ENCODE assay signal across 8 cellular contexts in genomic region chr12:115752913-115753726, GRCh38.
DNase-seq lines count a peak whose midpoint lies in the region; ATAC-seq and TF ChIP-seq lines count a peak whose summit lies in the region.

No MANE protein-coding gene starts in this region.

- peak; percentile 90 for TF ChIP-seq RAD21 in HCT116 (IDR thresholded peaks at IDR 0.05; ENCODE audit: low read depth)

- H3K4me2 ChIP-seq in HCT116 (ENCODE audit: low read length): no peak overlapping the region

- ATAC-seq in HCT116 (peak; percentile 98), HG03457 (IDR thresholded peaks at IDR 0.05; ENCODE audit: unreplicated experiment) (no peak)

- in situ Hi-C loops in transverse colon (cut with MboI; ENCODE audit: low pct_ligation_motif_present in 1 of 4, low pct_unique_long_range_greater_than_20kb in 1 of 4, low sequenced_read_pairs in 3 of 4): loop anchor here (5.0 to 10.0 kb wide), 3 partner anchors 1076 to 1091 kb away; no protein-coding TSS in a partner anchor

- RAD21 ChIA-PET in HCT116 (lab: Charles Lee; ENCODE audit: low non-redundant PET in 1 of 2, low total read pairs in 2 of 2, uncharacterized antibody in 2 of 2, unreplicated experiment in 2 of 2): interaction anchor here in 1 of 2 experiments (0.7 kb wide), 1 partner anchor 1077 kb away, joined by 3 read pairs; no protein-coding TSS in a partner anchor

- no peak overlapping the region for H2AFZ ChIP-seq in HCT116 (ENCODE audit: low read depth, low read length, poor library complexity, severe bottlenecking)

- no peak for TF ChIP-seq EP300 in transverse colon (IDR thresholded peaks at IDR 0.05; ENCODE audit: low read depth)

- H3K79me2 ChIP-seq in HCT116 (ENCODE audit: insufficient read depth, low read length): no peaks in the 10 kb centered on the region

- TF ChIP-seq POLR2A in HCT116 (IDR thresholded peaks at IDR 0.05; ENCODE audit: borderline replicate concordance, extremely low read depth, insufficient read depth, insufficient read length): no peak
- TF ChIP-seq POLR2A in transverse colon (IDR thresholded peaks at IDR 0.05): no peak

- DNase-seq in COR-L47 (lab: John Stamatoyannopoulos, UW) (peak; percentile 19), HCT116 (ENCODE audit: low read depth, low spot score) (peak; percentile 42), NCI-H748 (lab: John Stamatoyannopoulos, UW; ENCODE audit: unreplicated experiment) (peak; percentile 77), cardiac fibroblast (ENCODE audit: low read depth in 2 of 2) (peak; percentile 82 to 84), kidney glomerular epithelial cell (lab: John Stamatoyannopoulos, UW) (peak; percentile 21), transverse colon (peak; percentile 14)
- no peak for DNase-seq in stimulated activated CD4-positive, alpha-beta T cell treated with anti-CD3 and anti-CD28 coated beads, Interleukin-4, amount 100 ng/mL, for 1 hour

- 60 to 83% methylated on average over 4 to 5 of the region's 5 CpGs for WGBS in transverse colon (ENCODE audit: low coverage in 1 of 2), 2 donors

- no peak overlapping the region for H3K9ac ChIP-seq in HCT116 (ENCODE audit: low read length)

- intact Hi-C loops in HCT116 (cut with micrococcal nuclease) (loop anchor here (1.0 to 10.0 kb wide), 6 partner anchors 281 to 1773 kb away; no protein-coding TSS in a partner anchor), transverse colon (cut with DNase I; ENCODE audit: low total_unique reads) (loop anchor here (2.0 kb wide), 1 partner anchor 1088 kb away; no protein-coding TSS in a partner anchor)

- CTCF ChIA-PET in HCT116 (lab: Charles Lee): interaction anchor here (0.6 to 1.2 kb wide), 9 partner anchors 13 to 1773 kb away, joined by 3 to 5 read pairs (median 3); no protein-coding TSS in a partner anchor

- no peaks in the 10 kb centered on the region for H3K9me2 ChIP-seq in HCT116 (ENCODE audit: insufficient read depth)

- no TSS peak for BruUV-seq in HCT116 (replicated peaks; lab: Mats Ljungman, UMichigan)

- H3K4me1 ChIP-seq in HCT116 (ENCODE audit: control insufficient read depth in 1 of 2, insufficient read depth in 2 of 2, low read length in 2 of 2): no peaks in the 10 kb centered on the region
- peaks cover 0 to 3% (median 0%) of the 10 kb centered on the region in 4 donors for H3K4me1 ChIP-seq in transverse colon

- H3K9me3 ChIP-seq in HCT116 (ENCODE audit: control insufficient read depth in 1 of 2, insufficient read depth in 1 of 2, low read depth in 1 of 2, low read length in 2 of 2): no peaks in the 10 kb centered on the region
- H3K9me3 ChIP-seq in transverse colon: no peaks in the 10 kb centered on the region

- POLR2A ChIA-PET in HCT116 (lab: Charles Lee): no interaction called here

- H3K36me3 ChIP-seq in HCT116 (ENCODE audit: control insufficient read depth in 1 of 2, insufficient read depth in 2 of 2, low read length in 2 of 2) (no peaks in the 10 kb centered on the region), transverse colon (no peaks in the 10 kb centered on the region)

- H4K20me1 ChIP-seq in HCT116 (ENCODE audit: insufficient read depth): no peaks in the 10 kb centered on the region

- H3K4me3 ChIP-seq in HCT116 (replicated peaks in 1 of 2; ENCODE audit: low read depth in 1 of 2, low read length in 2 of 2): no peak overlapping the region
- no peak overlapping the region for H3K4me3 ChIP-seq in cardiac fibroblast (replicated peaks in 1 of 2; ENCODE audit: low read depth in 2 of 2, low read length in 2 of 2)
- H3K4me3 ChIP-seq in transverse colon: no peak overlapping the region

- H3K27me3 ChIP-seq in HCT116 (ENCODE audit: insufficient read depth, low read length) (peaks cover 51% of the 10 kb centered on the region), transverse colon (peaks cover 45% of the 10 kb centered on the region)

- no peak overlapping the region for H3K27ac ChIP-seq in HCT116 (ENCODE audit: low read depth, low read length)
- H3K27ac ChIP-seq in transverse colon: no peak overlapping the region

- TF ChIP-seq CTCF in HCT116 (IDR thresholded peaks at IDR 0.05 in 2 of 3, conservative IDR thresholded peaks at IDR 0.05 in 1 of 3; ENCODE audit: borderline replicate concordance in 1 of 3, insufficient read depth in 1 of 3, low read depth in 2 of 3, low read length in 2 of 3) (peak; percentile 44 to 66 (median 65); a peak in 4 of 6 replicates), cardiac fibroblast (IDR thresholded peaks at IDR 0.05; ENCODE audit: low read depth, low read length) (peak; percentile 66), transverse colon (IDR thresholded peaks at IDR 0.05) (peak; percentile 52 to 70 (median 63))

TF ChIP-seq in HCT116, 20 proteins besides CTCF, POLR2A, EP300 and RAD21:
- no peak for TF ChIP-seq ZBTB33 (IDR thresholded peaks at IDR 0.05; ENCODE audit: extremely low read depth, insufficient replicate concordance, low read length)
- no peak for TF ChIP-seq FOSL1 (IDR thresholded peaks at IDR 0.05; ENCODE audit: low read depth)
- no peak for TF ChIP-seq SP1 (IDR thresholded peaks at IDR 0.05; ENCODE audit: low read depth)
- no peak for TF ChIP-seq POLR2AphosphoS5 (IDR thresholded peaks at IDR 0.05; ENCODE audit: low read depth, low read length)
TF ChIP-seq in HCT116: peak in this region for 0.
